Comparison of ENCODE assay signal across 8 cellular contexts in genomic region chr4:6221851-6222760, GRCh38. TPM values are rescaled to one million over a fixed set of nuclear protein-coding genes. Genes with fewer than 3 reads are reported as not detected.
A peak's percentile ranks its signal among the peaks of the same experiment; 100 is the strongest.
DNase-seq lines count a peak whose midpoint lies in the region; ATAC-seq and TF ChIP-seq lines count a peak whose summit lies in the region.

No MANE protein-coding gene starts in this region.

- DNase-seq in AG20443 (ENCODE audit: low spot score): peak; percentile 56
- peak; percentile 30 for DNase-seq in NCI-H1092 (lab: John Stamatoyannopoulos, UW)
- DNase-seq in caudate nucleus (lab: John Stamatoyannopoulos, UW): peak in 46 of 61 donors; percentile 18 to 83 (median 50)
- no peak for DNase-seq in left lung
- peak; percentile 80 for DNase-seq in testis
- no peak for DNase-seq in NCI-H1048 (lab: John Stamatoyannopoulos, UW)
- no peak for DNase-seq in activated naive CD4-positive, alpha-beta T cell treated with anti-CD3 and anti-CD28 coated beads for 36 hours

- no peaks in the 10 kb centered on the region for H3K36me3 Mint-ChIP-seq in activated naive CD4-positive, alpha-beta T cell treated with anti-CD3 and anti-CD28 coated beads for 36 hours (ENCODE audit: low read depth)

- H3K27ac Mint-ChIP-seq in activated naive CD4-positive, alpha-beta T cell treated with anti-CD3 and anti-CD28 coated beads for 36 hours: no peak overlapping the region

- H3K27me3 ChIP-seq in left lung (peaks cover 31 to 83% of the 10 kb centered on the region in 2 donors), testis (no peaks in the 10 kb centered on the region)

- peaks cover 3% of the 10 kb centered on the region for H3K9me3 Mint-ChIP-seq in activated naive CD4-positive, alpha-beta T cell treated with anti-CD3 and anti-CD28 coated beads for 36 hours

- H3K4me1 ChIP-seq in left lung (no peaks in the 10 kb centered on the region), testis (no peaks in the 10 kb centered on the region)

- no peak overlapping the region for H3K4me3 Mint-ChIP-seq in activated naive CD4-positive, alpha-beta T cell treated with anti-CD3 and anti-CD28 coated beads for 36 hours

- WGBS in testis, 2 donors: 6 to 7% methylated on average over 14 to 74 of the region's 84 CpGs

- H3K36me3 ChIP-seq in left lung (no peaks in the 10 kb centered on the region), testis (ENCODE audit: low read depth, missing control alignments) (no peaks in the 10 kb centered on the region)

- TF ChIP-seq CTCF in left lung (IDR thresholded peaks at IDR 0.05) (no peak), testis (IDR thresholded peaks at IDR 0.05) (no peak)

- H3K27ac ChIP-seq in caudate nucleus (ENCODE audit: low read depth, low read length): peak overlapping the region; percentile 85
- H3K27ac ChIP-seq in left lung: no peak overlapping the region
- H3K27ac ChIP-seq in testis: no peak overlapping the region

- no peaks in the 10 kb centered on the region for H3K4me1 Mint-ChIP-seq in activated naive CD4-positive, alpha-beta T cell treated with anti-CD3 and anti-CD28 coated beads for 36 hours (ENCODE audit: low read depth)

- H3K4me3 ChIP-seq in left lung (peak overlapping the region in 1 of 2 donors; percentile 11), testis (peak overlapping the region; percentile 29 to 48)

- no peak for TF ChIP-seq POLR2A in testis (IDR thresholded peaks at IDR 0.05)

- peaks cover 56% of the 10 kb centered on the region for H3K27me3 Mint-ChIP-seq in activated naive CD4-positive, alpha-beta T cell treated with anti-CD3 and anti-CD28 coated beads for 36 hours (ENCODE audit: low read depth)

- H3K9me3 ChIP-seq in left lung (peaks cover 0 to 4% of the 10 kb centered on the region in 2 donors), testis (no peaks in the 10 kb centered on the region)

- intact Hi-C loops in left lung (cut with DNase I): no loop called here
- intact Hi-C loops in testis (cut with DNase I; ENCODE audit: low total_unique reads): no loop called here
- intact Hi-C loops in activated naive CD4-positive, alpha-beta T cell treated with anti-CD3 and anti-CD28 coated beads for 36 hours (cut with micrococcal nuclease): no loop called here

- CTCF ChIA-PET in activated naive CD4-positive, alpha-beta T cell treated with anti-CD3 and anti-CD28 coated beads for 36 hours (lab: Charles Lee): no interaction called here

- ATAC-seq in left lung: peak; percentile 90
- ATAC-seq in GM18870 (IDR thresholded peaks at IDR 0.05; ENCODE audit: unreplicated experiment): no peak

RNA-seq across cellular contexts. Expression of gene JAKMIP1, which starts 21.8 kb away (rescaled TPM):
- total RNA-seq in left lung: under 1 TPM; 0.29 to 0.79 TPM
- total RNA-seq in testis: 10 to 100 TPM; 15.2 to 18.1 TPM
- polyA plus RNA-seq in testis (ENCODE audit: insufficient read depth, low read depth, low replicate concordance): 10.7 TPM
- total RNA-seq in activated naive CD4-positive, alpha-beta T cell treated with anti-CD3 and anti-CD28 coated beads for 36 hours: under 1 TPM; 0.27 to 0.50 TPM

RNA-seq across cellular contexts. Expression of gene WFS1, which starts 47.5 kb away (rescaled TPM):
- total RNA-seq in left lung: 100 to 1,000 TPM in 1 of 2 donors, 10 to 100 TPM in 1; 40.1 to 103 TPM
- total RNA-seq in testis: 100 to 1,000 TPM; 124 to 202 TPM
- 80.4 TPM for polyA plus RNA-seq in testis (ENCODE audit: insufficient read depth, low read depth, low replicate concordance)
- total RNA-seq in activated naive CD4-positive, alpha-beta T cell treated with anti-CD3 and anti-CD28 coated beads for 36 hours: 1 to 10 TPM; 3.6 to 4.5 TPM

Comparison
In these comparisons a context has a peak if more than half of its experiments do, and no peak if none do; other contexts are left out.
1. DNase-seq: peak in AG20443 (single experiment), NCI-H1092 (single experiment), caudate nucleus (46 of 61) and testis (single experiment); none in left lung (0 of 2), NCI-H1048 (single experiment) and activated naive CD4-positive, alpha-beta T cell treated with anti-CD3 and anti-CD28 coated beads for 36 hours (single experiment).
2. RNA of gene JAKMIP1, which starts 21.8 kb away (total RNA-seq): 15.2 to 18.1 TPM in testis; 0.29 to 0.79 TPM in left lung and 0.27 to 0.50 TPM in activated naive CD4-positive, alpha-beta T cell treated with anti-CD3 and anti-CD28 coated beads for 36 hours; every median in the first group is over 4 times any median in the second.
3. RNA of gene WFS1, which starts 47.5 kb away (total RNA-seq): 124 to 202 TPM in testis and 40.1 to 103 TPM in left lung; 3.6 to 4.5 TPM in activated naive CD4-positive, alpha-beta T cell treated with anti-CD3 and anti-CD28 coated beads for 36 hours; every median in the first group is over 4 times any median in the second.